Comparison of ENCODE assay signal across 8 cellular contexts in the genomic region with DNA sequence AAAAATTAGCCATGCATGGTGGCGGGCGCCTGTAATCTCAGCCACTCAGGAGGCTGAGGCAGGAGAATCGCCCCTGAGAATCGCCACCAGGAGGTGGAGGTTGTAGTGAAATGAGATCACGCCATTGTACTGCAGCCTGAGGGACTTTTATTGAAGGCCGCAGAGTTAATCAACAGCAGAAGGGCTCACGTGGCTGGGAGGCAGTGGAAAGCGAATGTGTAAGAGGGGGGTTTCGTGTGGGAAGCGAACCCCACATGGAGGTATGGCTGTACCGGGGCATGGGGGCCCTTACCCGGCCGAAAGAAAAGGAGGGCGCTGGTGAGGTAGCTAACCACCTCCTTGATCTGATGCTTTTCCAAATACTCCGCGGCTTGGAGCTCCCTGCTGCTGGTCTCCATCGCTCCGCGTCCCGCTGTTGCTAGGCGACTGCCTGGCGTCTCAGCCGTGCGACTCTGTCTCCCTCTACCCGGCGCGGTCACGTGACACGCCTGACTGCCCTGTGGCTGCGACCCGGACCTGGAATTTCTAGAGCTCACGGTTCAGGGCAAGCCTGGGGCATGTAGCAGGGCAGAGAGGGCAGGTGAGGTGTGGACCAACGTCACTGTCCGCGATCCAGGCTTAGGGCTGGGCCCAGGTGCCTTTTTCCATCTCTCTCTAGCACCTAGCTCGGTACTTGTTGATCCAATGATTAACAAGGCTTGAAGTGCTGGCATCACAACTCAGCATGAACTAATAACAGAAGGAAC. TPM values are rescaled to one million over a fixed set of nuclear protein-coding genes. Genes with fewer than 3 reads are reported as not detected.
DNase-seq lines count a peak whose midpoint lies in the region; ATAC-seq and TF ChIP-seq lines count a peak whose summit lies in the region.

A gene with protein sequence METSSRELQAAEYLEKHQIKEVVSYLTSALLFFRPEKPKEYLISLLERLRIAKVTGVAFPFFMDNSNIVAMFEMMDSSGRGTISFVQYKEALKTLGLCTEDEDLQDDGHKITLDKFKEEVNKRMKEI (minus strand): TSS at position 428 of the 746 bp plus-strand sequence. CDS start 30 bp downstream, at position 398.

- H3K4me3 Mint-ChIP-seq in IgD-negative memory B cell, result peak within 1 kb of the TSS; percentile 70 to 84 (median 74)
- H3K4me3 Mint-ChIP-seq in dendritic cell treated with granulocyte-macrophage colony-stimulating factor and Interleukin-4, amounts not matched to agents 40 ng/mL and 50 ng/mL, for 4 days, result peak within 1 kb of the TSS; percentile 53

- DNase-seq in DMS 273 treated with DMSO at 0.1 percent for 48 hours (lab: John Stamatoyannopoulos, UW) (peak; percentile 47), left colon (peak; percentile 59 to 76), RPMI8226 (no peak)
- DNase-seq in stimulated activated CD4-positive, alpha-beta T cell treated with anti-CD3 and anti-CD28 coated beads, Interleukin-2, amount 100 ng/mL, for 24 hours, result peak; percentile 49 to 71

- H3K9me3 Mint-ChIP-seq in IgD-negative memory B cell, result peaks cover 0 to 3% (median 0%) of the 10 kb centered on the region in 3 donors
- peaks cover 24% of the 10 kb centered on the region for H3K9me3 Mint-ChIP-seq in dendritic cell treated with granulocyte-macrophage colony-stimulating factor and Interleukin-4, amounts not matched to agents 40 ng/mL and 50 ng/mL, for 4 days

- peaks cover 5 to 18% (median 7%) of the 10 kb centered on the region in 3 donors for H3K4me1 Mint-ChIP-seq in IgD-negative memory B cell
- H3K4me1 Mint-ChIP-seq in dendritic cell treated with granulocyte-macrophage colony-stimulating factor and Interleukin-4, amounts not matched to agents 40 ng/mL and 50 ng/mL, for 4 days (ENCODE audit: low read depth), result peaks cover 9% of the 10 kb centered on the region

- peak within 1 kb of the TSS in 1 of 3 donors; percentile 20 for H3K27ac Mint-ChIP-seq in IgD-negative memory B cell
- no peak within 1 kb of the TSS for H3K27ac Mint-ChIP-seq in dendritic cell treated with granulocyte-macrophage colony-stimulating factor and Interleukin-4, amounts not matched to agents 40 ng/mL and 50 ng/mL, for 4 days

- intact Hi-C loops in dendritic cell treated with granulocyte-macrophage colony-stimulating factor and Interleukin-4, amounts not matched to agents 40 ng/mL and 50 ng/mL, for 4 days (cut with micrococcal nuclease), result no loop called here
- intact Hi-C loops in left colon (cut with DNase I, micrococcal nuclease), result no loop called here

- H3K4me3 ChIP-seq in WI38 (ENCODE audit: low read depth, low read length), result peak within 1 kb of the TSS; percentile 49

- H3K27me3 Mint-ChIP-seq in IgD-negative memory B cell, result peaks cover 2% of the 10 kb centered on the region
- peaks cover 18% of the 10 kb centered on the region for H3K27me3 Mint-ChIP-seq in dendritic cell treated with granulocyte-macrophage colony-stimulating factor and Interleukin-4, amounts not matched to agents 40 ng/mL and 50 ng/mL, for 4 days

- peaks cover 3% of the 10 kb centered on the region for H3K36me3 Mint-ChIP-seq in IgD-negative memory B cell
- H3K36me3 Mint-ChIP-seq in dendritic cell treated with granulocyte-macrophage colony-stimulating factor and Interleukin-4, amounts not matched to agents 40 ng/mL and 50 ng/mL, for 4 days (ENCODE audit: low read depth), result no peaks in the 10 kb centered on the region

- ATAC-seq in GM21423 (IDR thresholded peaks at IDR 0.05; ENCODE audit: unreplicated experiment) (peak; percentile 90), left colon (peak; percentile 93)

- TF ChIP-seq CTCF in WI38 (IDR thresholded peaks at IDR 0.05; ENCODE audit: low read depth, low read length), result no peak

RNA-seq across cellular contexts. Expression of the gene that starts here (rescaled TPM):
- not detected for polyA plus RNA-seq in IgD-negative memory B cell
- total RNA-seq in left colon, result not detected

Comparison
In these comparisons a context has a peak if more than half of its experiments do, and no peak if none do; other contexts are left out.
1. Peak in DNase-seq and ATAC-seq in left colon; RNA of the gene not detected or under 1 TPM.